20 cellular contexts compared by ENCODE assay signal in genomic region chr4:36183665-36184393, GRCh38.
DNase-seq lines count a peak whose midpoint lies in the region; ATAC-seq, FAIRE-seq and TF ChIP-seq lines count a peak whose summit lies in the region.
"Had no signal": no experiment of that assay in that cellular context is flagged by ENCODE, and none has a peak within 500 bp of the region (broad histone marks: within the 10 kb centered on the region; RNA-seq: fewer than 3 reads in every experiment).

No MANE protein-coding gene starts in this region.

- no peak for ATAC-seq in activated T-cell treated with anti-CD3 and anti-CD28 coated beads, Interleukin-2, amount 50 U/mL, for 72 hours (replicated peaks in 1 of 2)
- ATAC-seq in activated T-cell treated with anti-CD3 and anti-CD28 coated beads, Interleukin-2, amount 50 U/mL, for 4 hours, result no peak
- peak in 1 of 4 donors; percentile 21 for ATAC-seq in pancreas
- ATAC-seq: CD8-positive, alpha-beta T cell; HCT116; HepG2 had no signal

- no peaks in the 10 kb centered on the region for H3K9me3 Mint-ChIP-seq in activated T-cell treated with anti-CD3 and anti-CD28 coated beads, Interleukin-2, amount 50 U/mL, for 72 hours
- no peaks in the 10 kb centered on the region for H3K9me3 Mint-ChIP-seq in activated T-cell treated with anti-CD3 and anti-CD28 coated beads, Interleukin-2, amount 50 U/mL, for 4 hours
- H3K9me3 Mint-ChIP-seq: CD14-positive monocyte; CD8-positive, alpha-beta T cell had no signal

- H3K4me1 ChIP-seq in kidney (ENCODE audit: control insufficient read depth in 1 of 2, insufficient read depth in 1 of 2, low read depth in 1 of 2, low read length in 2 of 2) (no peaks in the 10 kb centered on the region), pancreas (peaks cover 0 to 15% (median 7%) of the 10 kb centered on the region in 3 donors), thyroid gland (peaks cover 6 to 9% of the 10 kb centered on the region in 2 donors)

- no peak overlapping the region for H3K4me3 Mint-ChIP-seq in activated T-cell treated with anti-CD3 and anti-CD28 coated beads, Interleukin-2, amount 50 U/mL, for 72 hours
- no peak overlapping the region for H3K4me3 Mint-ChIP-seq in activated T-cell treated with anti-CD3 and anti-CD28 coated beads, Interleukin-2, amount 50 U/mL, for 4 hours
- H3K4me3 Mint-ChIP-seq: CD14-positive monocyte; CD8-positive, alpha-beta T cell; HFFc6 had no signal

- no peak overlapping the region for H3K4me3 ChIP-seq in kidney (ENCODE audit: low read length in 2 of 2)
- H3K4me3 ChIP-seq in pancreas, result no peak overlapping the region
- no peak overlapping the region for H3K4me3 ChIP-seq in thyroid gland (replicated peaks in 1 of 3)
- H3K4me3 ChIP-seq: BLaER1 had no signal

- peaks cover 4 to 15% of the 10 kb centered on the region in 2 donors for H3K36me3 Mint-ChIP-seq in activated T-cell treated with anti-CD3 and anti-CD28 coated beads, Interleukin-2, amount 50 U/mL, for 72 hours (ENCODE audit: insufficient read depth in 2 of 2)
- peaks cover 27% of the 10 kb centered on the region for H3K36me3 Mint-ChIP-seq in activated T-cell treated with anti-CD3 and anti-CD28 coated beads, Interleukin-2, amount 50 U/mL, for 4 hours (ENCODE audit: insufficient read depth)

- H3K27me3 ChIP-seq in pancreas (no peaks in the 10 kb centered on the region), thyroid gland (no peaks in the 10 kb centered on the region)
- H3K27me3 ChIP-seq: BLaER1 had no signal

- TF ChIP-seq CTCF in kidney (IDR thresholded peaks at IDR 0.05; ENCODE audit: borderline replicate concordance, extremely low read depth, insufficient read depth) (no peak), pancreas (IDR thresholded peaks at IDR 0.05) (no peak), thyroid gland (IDR thresholded peaks at IDR 0.05) (no peak)

- H3K27ac ChIP-seq in kidney (ENCODE audit: low read depth in 2 of 2, low read length in 2 of 2) (no peak overlapping the region), pancreas (no peak overlapping the region), thyroid gland (peak overlapping the region in 2 of 3 donors; percentile 8 to 47)
- H3K27ac ChIP-seq: BLaER1 had no signal

- WGBS in pancreas, 2 donors, result 67 to 79% methylated on average over 5 of the region's 5 CpGs
- 73 to 76% methylated on average over 5 of the region's 5 CpGs for WGBS in thyroid gland, 2 donors

- no peak for TF ChIP-seq POLR2A in thyroid gland (IDR thresholded peaks at IDR 0.05)

- intact Hi-C loops in kidney (cut with DNase I), result no loop called here
- intact Hi-C loops in pancreas (cut with DNase I), result no loop called here
- intact Hi-C loops in thyroid gland (cut with DNase I), result no loop called here

- no peaks in the 10 kb centered on the region for H3K27me3 Mint-ChIP-seq in activated T-cell treated with anti-CD3 and anti-CD28 coated beads, Interleukin-2, amount 50 U/mL, for 72 hours (ENCODE audit: low read depth)
- H3K27me3 Mint-ChIP-seq in activated T-cell treated with anti-CD3 and anti-CD28 coated beads, Interleukin-2, amount 50 U/mL, for 4 hours (ENCODE audit: low read depth), result no peaks in the 10 kb centered on the region

- H3K4me1 Mint-ChIP-seq in activated T-cell treated with anti-CD3 and anti-CD28 coated beads, Interleukin-2, amount 50 U/mL, for 72 hours (ENCODE audit: low read depth), result peaks cover 5% of the 10 kb centered on the region
- H3K4me1 Mint-ChIP-seq in activated T-cell treated with anti-CD3 and anti-CD28 coated beads, Interleukin-2, amount 50 U/mL, for 4 hours (ENCODE audit: low read depth), result peaks cover 8% of the 10 kb centered on the region

- H3K36me3 ChIP-seq in kidney (ENCODE audit: control insufficient read depth in 1 of 2, insufficient read depth in 2 of 2, low read length in 2 of 2) (no peaks in the 10 kb centered on the region), pancreas (no peaks in the 10 kb centered on the region), thyroid gland (peaks cover 4 to 12% of the 10 kb centered on the region in 2 donors)

- FAIRE-seq in kidney (lab: Jason Lieb, UNC), result peak; percentile 59
- FAIRE-seq in pancreas (lab: Jason Lieb, UNC), result peak; percentile 47
- FAIRE-seq: HepG2 had no signal

- no peaks in the 10 kb centered on the region for H3K9me3 ChIP-seq in kidney (ENCODE audit: control insufficient read depth in 1 of 2, low read length in 2 of 2)
- no peaks in the 10 kb centered on the region for H3K9me3 ChIP-seq in pancreas
- H3K9me3 ChIP-seq in thyroid gland, result no peaks in the 10 kb centered on the region
- H3K9me3 ChIP-seq: BLaER1 had no signal

- DNase-seq in activated T-cell treated with anti-CD3 and anti-CD28 coated beads, Interleukin-2, amount 50 U/mL, for 72 hours, result no peak
- DNase-seq in activated T-cell treated with anti-CD3 and anti-CD28 coated beads, Interleukin-2, amount 50 U/mL, for 4 hours, result no peak
- DNase-seq in kidney (no peak), pancreas (no peak), thyroid gland (no peak), CD1c-positive myeloid dendritic cell (ENCODE audit: extremely low spot score) (no peak), iPS-NIHi7 (ENCODE audit: extremely low spot score) (no peak)
- no peak for DNase-seq in effector CD8-positive, alpha-beta T cell (lab: John Stamatoyannopoulos, UW)
- DNase-seq: 8988T; Calu3; CD8-positive, alpha-beta T cell; DMS79 treated with DMSO at 0.1 percent for 48 hours; GF-D8; GOT3; H7; HFFc6 had no signal

- peak overlapping the region; percentile 73 for H3K27ac Mint-ChIP-seq in activated T-cell treated with anti-CD3 and anti-CD28 coated beads, Interleukin-2, amount 50 U/mL, for 72 hours
- H3K27ac Mint-ChIP-seq: CD14-positive monocyte; CD8-positive, alpha-beta T cell; HFFc6 had no signal

- no peak overlapping the region for H3K9ac ChIP-seq in kidney (ENCODE audit: low read length in 2 of 2)
- H3K9ac ChIP-seq: BLaER1 had no signal

Comparison
In these comparisons a context has a peak if more than half of its experiments do, and no peak if none do; other contexts are left out.
1. H3K27ac ChIP-seq: peak in thyroid gland (2 of 3); none in kidney (0 of 2) and pancreas (0 of 4).